Comparison of ENCODE assay signal across 9 cellular contexts in genomic region chr16:68272501-68273209, GRCh38. TPM values are rescaled to one million over a fixed set of nuclear protein-coding genes. Genes with fewer than 3 reads are reported as not detected.
DNase-seq lines count a peak whose midpoint lies in the region; ATAC-seq and TF ChIP-seq lines count a peak whose summit lies in the region.
"Had no signal": no experiment of that assay in that cellular context is flagged by ENCODE, and none has a peak within 500 bp of the region (broad histone marks: within the 10 kb centered on the region; RNA-seq: fewer than 3 reads in every experiment).

No MANE protein-coding gene starts in this region.

- H3K4me1 ChIP-seq in neural progenitor cell (peaks cover 9% of the 10 kb centered on the region), neuronal stem cell (ENCODE audit: control insufficient read depth in 2 of 2, insufficient read depth in 1 of 2, low read depth in 1 of 2, low read length in 2 of 2) (peaks cover 3 to 7% of the 10 kb centered on the region in 2 donors)

- no peak overlapping the region for H4K8ac ChIP-seq in neuronal stem cell (ENCODE audit: low read depth, low read length)

- H3F3A ChIP-seq in neural progenitor cell (ENCODE audit: low read depth) = peaks cover 11% of the 10 kb centered on the region

- H3K4me3 ChIP-seq in neural progenitor cell (no peak overlapping the region), neuronal stem cell (ENCODE audit: low read length in 2 of 2) (no peak overlapping the region)

- H3K27ac ChIP-seq in neural progenitor cell (no peak overlapping the region), neuronal stem cell (replicated peaks; ENCODE audit: low read length) (no peak overlapping the region)

- WGBS in neuronal stem cell (ENCODE audit: extremely low coverage in 2 of 2, insufficient read length in 2 of 2, insufficient replicate concordance in 1 of 2), 2 donors = no CpG with 5 or more reads among the region's 4 CpGs

- H4K20me1 ChIP-seq in neural progenitor cell (ENCODE audit: low read depth) = peaks cover 3% of the 10 kb centered on the region

- no peaks in the 10 kb centered on the region for H3K27me3 ChIP-seq in neural progenitor cell
- H3K27me3 ChIP-seq in neuronal stem cell (ENCODE audit: control insufficient read depth in 3 of 3, insufficient read depth in 3 of 3, low read depth in 1 of 3, low read length in 3 of 3) = no peaks in the 10 kb centered on the region

- H3K4me1 Mint-ChIP-seq in activated naive CD4-positive, alpha-beta T cell treated with anti-CD3 and anti-CD28 coated beads for 36 hours (ENCODE audit: low read depth) = peaks cover 88% of the 10 kb centered on the region
- H3K4me1 Mint-ChIP-seq in neural progenitor cell (peaks cover 13% of the 10 kb centered on the region), progenitor cell of endocrine pancreas (ENCODE audit: low read depth) (peaks cover 25% of the 10 kb centered on the region)

- CTCF ChIA-PET in activated naive CD4-positive, alpha-beta T cell treated with anti-CD3 and anti-CD28 coated beads for 36 hours (lab: Charles Lee) = interaction anchor here (0.7 to 5.9 kb wide), 11 partner anchors 9 to 56 kb away, joined by 3 to 41 read pairs (median 5); partner anchors contain the start of genes PRMT7, SLC7A6 and SLC7A6OS

- no peak overlapping the region for H3K9ac ChIP-seq in neural progenitor cell
- H3K9ac ChIP-seq in neuronal stem cell (ENCODE audit: low read depth, low read length, poor library complexity) = no peak overlapping the region

- peaks cover 14% of the 10 kb centered on the region for H3K79me2 ChIP-seq in neural progenitor cell (ENCODE audit: low read depth)

- intact Hi-C loops in activated naive CD4-positive, alpha-beta T cell treated with anti-CD3 and anti-CD28 coated beads for 36 hours (cut with micrococcal nuclease) = loop anchor here (10.0 kb wide), 1 partner anchor 482 kb away; no protein-coding TSS in a partner anchor

- H3K4me2 ChIP-seq in neural progenitor cell (no peak overlapping the region), neuronal stem cell (ENCODE audit: insufficient read depth, low read length, poor library complexity, severe bottlenecking) (no peak overlapping the region)

- no peak overlapping the region for H2BK12ac ChIP-seq in neuronal stem cell (ENCODE audit: low read length)

- no peaks in the 10 kb centered on the region for H3K9me3 Mint-ChIP-seq in activated naive CD4-positive, alpha-beta T cell treated with anti-CD3 and anti-CD28 coated beads for 36 hours
- no peaks in the 10 kb centered on the region for H3K9me3 Mint-ChIP-seq in neural progenitor cell
- H3K9me3 Mint-ChIP-seq in progenitor cell of endocrine pancreas (ENCODE audit: low read depth) = no peaks in the 10 kb centered on the region

- no peak overlapping the region for H2BK120ac ChIP-seq in neuronal stem cell (ENCODE audit: low read depth, low read length)

- no peak overlapping the region for H3K18ac ChIP-seq in neuronal stem cell (ENCODE audit: low read length)

- H3K4me3 Mint-ChIP-seq in activated naive CD4-positive, alpha-beta T cell treated with anti-CD3 and anti-CD28 coated beads for 36 hours = peak overlapping the region; percentile 65
- H3K4me3 Mint-ChIP-seq in neural progenitor cell = no peak overlapping the region
- H3K4me3 Mint-ChIP-seq in progenitor cell of endocrine pancreas (ENCODE audit: low read depth) = no peak overlapping the region

- H2AFZ ChIP-seq in neural progenitor cell (replicated peaks) (no peak overlapping the region), neuronal stem cell (ENCODE audit: low read length) (no peak overlapping the region)

- H4K91ac ChIP-seq in neuronal stem cell (ENCODE audit: low read depth, low read length, poor library complexity) = no peak overlapping the region

- H2BK5ac ChIP-seq in neuronal stem cell (ENCODE audit: low read length) = no peak overlapping the region

- H2AK5ac ChIP-seq in neuronal stem cell (ENCODE audit: low read depth, low read length) = no peak overlapping the region

- H3K14ac ChIP-seq in neuronal stem cell (ENCODE audit: low read length) = no peak overlapping the region

- H3K36me3 ChIP-seq in neural progenitor cell (no peaks in the 10 kb centered on the region), neuronal stem cell (replicated peaks in 1 of 2; ENCODE audit: control insufficient read depth in 2 of 2, insufficient read depth in 2 of 2, low read length in 2 of 2) (peaks cover 10 to 14% of the 10 kb centered on the region in 2 donors)

- H2BK15ac ChIP-seq in neuronal stem cell (ENCODE audit: low read length) = no peak overlapping the region

- H3K36me3 Mint-ChIP-seq in activated naive CD4-positive, alpha-beta T cell treated with anti-CD3 and anti-CD28 coated beads for 36 hours (ENCODE audit: low read depth) = peaks cover 53% of the 10 kb centered on the region
- no peaks in the 10 kb centered on the region for H3K36me3 Mint-ChIP-seq in neural progenitor cell
- no peaks in the 10 kb centered on the region for H3K36me3 Mint-ChIP-seq in progenitor cell of endocrine pancreas (ENCODE audit: insufficient read depth)

- TF ChIP-seq CTCF in neural progenitor cell (IDR thresholded peaks at IDR 0.05) = no peak
- no peak for TF ChIP-seq CTCF in progenitor cell of endocrine pancreas (IDR thresholded peaks at IDR 0.05; ENCODE audit: unreplicated experiment)

- peaks cover 3% of the 10 kb centered on the region for H3K79me1 ChIP-seq in neuronal stem cell (ENCODE audit: low read depth, low read length)

- H3K9me3 ChIP-seq in neural progenitor cell (ENCODE audit: low read depth) (no peaks in the 10 kb centered on the region), neuronal stem cell (replicated peaks in 1 of 2; ENCODE audit: control insufficient read depth in 2 of 2, insufficient read depth in 1 of 2, low read depth in 1 of 2, low read length in 2 of 2) (no peaks in the 10 kb centered on the region)

- H3K27ac Mint-ChIP-seq in activated naive CD4-positive, alpha-beta T cell treated with anti-CD3 and anti-CD28 coated beads for 36 hours = peak overlapping the region; percentile 99
- H3K27ac Mint-ChIP-seq in neural progenitor cell (peak overlapping the region; percentile 33), progenitor cell of endocrine pancreas (no peak overlapping the region)

- DNase-seq in DMS153 treated with DMSO at 0.1 percent for 48 hours (lab: John Stamatoyannopoulos, UW; ENCODE audit: unreplicated experiment) (peak; percentile 79), NCI-H345 (lab: John Stamatoyannopoulos, UW) (peak; percentile 76), neural progenitor cell (ENCODE audit: low spot score) (no peak), NCI-H446 treated with DMSO at 0.1 percent for 48 hours (lab: John Stamatoyannopoulos, UW) (no peak), neuronal stem cell (ENCODE audit: low spot score) (no peak), progenitor cell of endocrine pancreas (ENCODE audit: low spot score, unreplicated experiment) (no peak)
- DNase-seq in activated naive CD4-positive, alpha-beta T cell treated with anti-CD3 and anti-CD28 coated beads for 36 hours = peak; percentile 80
- DNase-seq: SW 1271 had no signal

- no peak for ATAC-seq in GM18519 (IDR thresholded peaks at IDR 0.05; ENCODE audit: low FRiP score, unreplicated experiment)

- no peak overlapping the region for H3K23ac ChIP-seq in neuronal stem cell (ENCODE audit: low read depth, low read length, poor library complexity)

- no peak overlapping the region for H3K4ac ChIP-seq in neuronal stem cell (ENCODE audit: low read length)

- no peaks in the 10 kb centered on the region for H3K27me3 Mint-ChIP-seq in activated naive CD4-positive, alpha-beta T cell treated with anti-CD3 and anti-CD28 coated beads for 36 hours (ENCODE audit: low read depth)
- H3K27me3 Mint-ChIP-seq in neural progenitor cell (ENCODE audit: insufficient read depth, low read depth) (no peaks in the 10 kb centered on the region), progenitor cell of endocrine pancreas (no peaks in the 10 kb centered on the region)

RNA-seq across cellular contexts. Expression of gene SLC7A6, which starts 8.3 kb away (rescaled TPM):
- 10 to 100 TPM; 79.4 to 83.4 TPM for total RNA-seq in activated naive CD4-positive, alpha-beta T cell treated with anti-CD3 and anti-CD28 coated beads for 36 hours
- total RNA-seq in neural progenitor cell (ENCODE audit: low replicate concordance) (5.6 and 13.7 TPM in 2 replicates), progenitor cell of endocrine pancreas (11.3 and 11.6 TPM in 2 replicates)
- polyA plus RNA-seq in neuronal stem cell (2013, experiment 1 of 2) = 9.0 TPM
- 8.7 TPM for polyA plus RNA-seq in neuronal stem cell (2013, experiment 2 of 2)

RNA-seq across cellular contexts. Expression of gene PLA2G15, which starts 27.5 kb away (rescaled TPM):
- 1 to 10 TPM; 4.2 to 5.4 TPM for total RNA-seq in activated naive CD4-positive, alpha-beta T cell treated with anti-CD3 and anti-CD28 coated beads for 36 hours
- total RNA-seq in neural progenitor cell (ENCODE audit: low replicate concordance) = 3.8 and 11.7 TPM in 2 replicates
- polyA plus RNA-seq in neuronal stem cell (2013, experiment 1 of 2) = 5.4 TPM
- 5.7 TPM for polyA plus RNA-seq in neuronal stem cell (2013, experiment 2 of 2)
- total RNA-seq in progenitor cell of endocrine pancreas = 18.8 and 20.9 TPM in 2 replicates

RNA-seq across cellular contexts. Expression of gene ESRP2, which starts 36.7 kb away (rescaled TPM):
- total RNA-seq in activated naive CD4-positive, alpha-beta T cell treated with anti-CD3 and anti-CD28 coated beads for 36 hours = under 1 TPM; 0.21 to 0.35 TPM
- total RNA-seq in neural progenitor cell (ENCODE audit: low replicate concordance) = 1.5 and 5.4 TPM in 2 replicates
- 0.15 TPM for polyA plus RNA-seq in neuronal stem cell (2013, experiment 1 of 2)
- 0.12 TPM for polyA plus RNA-seq in neuronal stem cell (2013, experiment 2 of 2)
- 82.3 and 88.6 TPM in 2 replicates for total RNA-seq in progenitor cell of endocrine pancreas

RNA-seq across cellular contexts. Expression of gene SLC7A6OS, which starts 38.1 kb away (rescaled TPM):
- 10 to 100 TPM; 23.0 to 26.4 TPM for total RNA-seq in activated naive CD4-positive, alpha-beta T cell treated with anti-CD3 and anti-CD28 coated beads for 36 hours
- total RNA-seq in neural progenitor cell (ENCODE audit: low replicate concordance) (18.7 and 18.8 TPM in 2 replicates), progenitor cell of endocrine pancreas (23.9 and 25.9 TPM in 2 replicates)
- 11.8 TPM for polyA plus RNA-seq in neuronal stem cell (2013, experiment 1 of 2)
- polyA plus RNA-seq in neuronal stem cell (2013, experiment 2 of 2) = 12.4 TPM

RNA-seq across cellular contexts. Expression of gene PRMT7, which starts 38.2 kb away (rescaled TPM):
- total RNA-seq in activated naive CD4-positive, alpha-beta T cell treated with anti-CD3 and anti-CD28 coated beads for 36 hours = 10 to 100 TPM; 51.6 to 52.4 TPM
- total RNA-seq in neural progenitor cell (ENCODE audit: low replicate concordance) (70.2 and 79.7 TPM in 2 replicates), progenitor cell of endocrine pancreas (60.0 and 70.5 TPM in 2 replicates)
- 29.2 TPM for polyA plus RNA-seq in neuronal stem cell (2013, experiment 1 of 2)
- 27.7 TPM for polyA plus RNA-seq in neuronal stem cell (2013, experiment 2 of 2)

Comparison
In these comparisons a context has a peak if more than half of its experiments do, and no peak if none do; other contexts are left out.
1. DNase-seq: peak in DMS153 treated with DMSO at 0.1 percent for 48 hours (single experiment), NCI-H345 (single experiment) and activated naive CD4-positive, alpha-beta T cell treated with anti-CD3 and anti-CD28 coated beads for 36 hours (single experiment); none in neural progenitor cell (single experiment), NCI-H446 treated with DMSO at 0.1 percent for 48 hours (single experiment), neuronal stem cell (single experiment) and progenitor cell of endocrine pancreas (single experiment).
2. RNA of gene ESRP2, which starts 36.7 kb away (total RNA-seq): 82.3 to 88.6 TPM in progenitor cell of endocrine pancreas; 1.5 to 5.4 TPM in neural progenitor cell and 0.21 to 0.35 TPM in activated naive CD4-positive, alpha-beta T cell treated with anti-CD3 and anti-CD28 coated beads for 36 hours; every median in the first group is over 10 times any median in the second.